ENCODE assay signal across 11 cellular contexts in genomic region chr3:34599595-34599994, GRCh38.
"Had no signal": no experiment of that assay in that cellular context is flagged by ENCODE, and none has a peak within 500 bp of the region (broad histone marks: within the 10 kb centered on the region; RNA-seq: fewer than 3 reads in every experiment).

No MANE protein-coding gene starts in this region.

- H3K9ac ChIP-seq: GM23248 had no signal

- DNase-seq: GM23248, GOT3, H7, H9, HCEC 1CT, HFFc6 had no signal

- H3K27ac ChIP-seq: GM23248 had no signal

- H3K36me3 ChIP-seq: HAP-1 had no signal

- H3K4me1 ChIP-seq: HAP-1 had no signal

- FAIRE-seq: H1, H54 had no signal

- H3K9me3 ChIP-seq: HAP-1 had no signal

- H2AFZ ChIP-seq: GM23248, GM23338 had no signal

- ATAC-seq: GM23338, HCT116 had no signal

- H3K4me3 ChIP-seq: GM23248, GM23338, HAP-1 had no signal

- H3K4me2 ChIP-seq: GM23338 had no signal
